Comparison of ENCODE assay signal across 8 cellular contexts in the genomic region with DNA sequence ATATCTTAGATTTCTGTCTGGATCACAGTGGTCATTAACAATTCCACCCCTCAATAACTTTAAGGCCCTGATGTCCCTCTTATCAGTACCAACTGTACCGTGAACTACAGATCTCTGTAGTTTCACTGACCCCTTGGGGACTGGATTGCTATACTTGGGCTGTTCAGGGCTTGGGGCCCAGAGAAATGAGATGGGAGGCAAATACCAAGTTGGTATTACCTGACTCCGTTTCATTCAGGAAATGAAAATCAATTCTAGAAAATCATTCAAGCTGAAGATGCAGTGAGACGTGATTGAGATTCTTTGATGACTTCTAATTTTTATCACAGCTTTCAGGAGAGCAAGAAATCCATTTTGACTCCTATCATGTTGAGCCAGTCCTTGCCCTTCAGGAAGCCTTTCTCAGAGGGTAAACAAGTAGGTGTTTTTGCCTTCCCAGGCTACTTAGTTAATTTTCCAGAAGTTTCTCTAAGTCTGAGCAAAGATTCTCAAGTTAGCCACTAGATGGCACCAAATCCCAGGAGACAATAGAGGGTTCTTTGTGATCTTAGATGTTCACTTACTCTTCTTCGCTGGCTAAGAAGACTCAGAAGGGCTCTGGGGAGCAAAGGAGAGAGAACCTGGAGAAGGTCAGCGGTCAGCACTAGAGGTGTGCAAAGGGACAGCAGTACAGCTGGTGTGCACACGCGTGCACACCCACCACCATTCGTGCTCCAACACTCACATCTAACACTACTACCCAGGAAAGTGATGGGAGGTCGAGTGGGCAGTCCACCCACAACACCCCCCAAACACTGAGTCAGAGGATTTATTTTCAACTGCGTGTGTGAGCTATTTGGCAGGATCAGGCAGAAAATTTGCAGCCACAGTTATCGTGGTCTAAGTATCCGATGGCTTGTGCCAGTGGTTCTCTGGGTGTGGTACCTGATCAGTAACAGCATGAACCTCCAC. TPM values are rescaled to one million over a fixed set of nuclear protein-coding genes. Genes with fewer than 3 reads are reported as not detected.
DNase-seq lines count a peak whose midpoint lies in the region; ATAC-seq and TF ChIP-seq lines count a peak whose summit lies in the region.

No MANE protein-coding gene starts in this region.

- H3K36me3 ChIP-seq in GM23248 (ENCODE audit: low read depth) (no peaks in the 10 kb centered on the region), SJSA1 (peaks cover 10% of the 10 kb centered on the region)

- peak; percentile 19 for DNase-seq in activated naive CD4-positive, alpha-beta T cell treated with Interleukin-2 at 50 U/mL for 16 hours
- DNase-seq in activated naive CD4-positive, alpha-beta T cell treated with anti-CD3 and anti-CD28 coated beads, Interleukin-2, amount 50 U/mL, for 16 hours: no peak
- DNase-seq in GM23248 (peak; percentile 66), SJSA1 (ENCODE audit: low read depth in 1 of 2, low spot score in 2 of 2) (peak; percentile 42 to 53), cerebellum (ENCODE audit: low spot score) (peak; percentile 60), left lobe of liver (ENCODE audit: low spot score) (no peak), superior temporal gyrus (ENCODE audit: extremely low spot score) (peak; percentile 88)

- no peaks in the 10 kb centered on the region for H4K20me1 ChIP-seq in GM23248 (ENCODE audit: insufficient read depth)

- TF ChIP-seq CTCF in LNCAP (IDR thresholded peaks at IDR 0.05): peak; percentile 46

- ATAC-seq in left lobe of liver: peak; percentile 74

- H3K9me3 ChIP-seq in GM23248 (ENCODE audit: low read depth) (no peaks in the 10 kb centered on the region), SJSA1 (replicated peaks) (no peaks in the 10 kb centered on the region)

- H2AFZ ChIP-seq in GM23248: 0 out of 2 replicates have a peak overlapping the region, but pooled peaks have one; percentile 24

- peak overlapping the region; percentile 20 for H3K4me2 ChIP-seq in GM23248 (ENCODE audit: unreplicated experiment)

- H3K27ac ChIP-seq in GM23248 (peak overlapping the region; percentile 43), SJSA1 (no peak overlapping the region)

- in situ Hi-C loops in GM23248 (cut with MboI): loop anchor here (25.0 kb wide), 1 partner anchor 222 kb away; no protein-coding TSS in a partner anchor

- WGBS in GM23248 (ENCODE audit: low coverage in 1 of 2, low lambda C conversion rate in 2 of 2, missing lambda C conversion rate in 2 of 2), 2 experiments: 14 to 20% methylated on average over 8 to 10 of the region's 12 CpGs

- H3K4me3 ChIP-seq in GM23248: no peak overlapping the region
- H3K4me3 ChIP-seq in SJSA1: no peak overlapping the region

- 0 out of 2 replicates have a peak, but pooled peaks cover 4% of the 10 kb centered on the region for H3F3A ChIP-seq in GM23248 (ENCODE audit: insufficient read depth)

- H3K4me1 ChIP-seq in GM23248 (ENCODE audit: insufficient read depth) (peaks cover 13% of the 10 kb centered on the region; the same call in 1 of the 2 replicates), SJSA1 (replicated peaks) (peaks cover 13% of the 10 kb centered on the region)

- peaks cover 43% of the 10 kb centered on the region for H3K79me2 ChIP-seq in GM23248 (ENCODE audit: insufficient read depth)

- H3K27me3 ChIP-seq in GM23248 (replicated peaks; ENCODE audit: insufficient read depth) (no peaks in the 10 kb centered on the region), SJSA1 (replicated peaks) (no peaks in the 10 kb centered on the region)

- H3K9ac ChIP-seq in GM23248: peak overlapping the region; percentile 18; the same call in 1 of the 2 replicates

- no peaks in the 10 kb centered on the region for H3K9me2 ChIP-seq in GM23248 (ENCODE audit: insufficient read depth)

RNA-seq across cellular contexts. Expression of gene HNRNPH2, which starts 7.4 kb away (rescaled TPM):
- total RNA-seq in GM23248 (2014; rRNA removed; shearing (Covaris generic)): 53.1 and 59.0 TPM in 2 replicates
- polyA plus RNA-seq in GM23248 (2016; fragmentation: Nextera tagmentation; extraction: Ambion mirVana): 97.8 and 99.7 TPM in 2 replicates
- total RNA-seq in SJSA1 (2014; rRNA removed; shearing (Covaris generic)): 58.9 and 71.8 TPM in 2 replicates
- total RNA-seq in cerebellum: 46.5 TPM
- 22.9 TPM for total RNA-seq in left lobe of liver

RNA-seq across cellular contexts. Expression of gene GLA, which starts 7.7 kb away (rescaled TPM):
- 27.1 and 36.6 TPM in 2 replicates for total RNA-seq in GM23248 (2014; rRNA removed; shearing (Covaris generic))
- 20.4 and 26.6 TPM in 2 replicates for polyA plus RNA-seq in GM23248 (2016; fragmentation: Nextera tagmentation; extraction: Ambion mirVana)
- 47.6 and 51.7 TPM in 2 replicates for total RNA-seq in SJSA1 (2014; rRNA removed; shearing (Covaris generic))
- total RNA-seq in cerebellum: 15.7 TPM
- 8.2 TPM for total RNA-seq in left lobe of liver

RNA-seq across cellular contexts. Expression of gene RPL36A, which starts 24.6 kb away (rescaled TPM):
- 240 and 757 TPM in 2 replicates for total RNA-seq in GM23248 (2014; rRNA removed; shearing (Covaris generic))
- 295 and 331 TPM in 2 replicates for polyA plus RNA-seq in GM23248 (2016; fragmentation: Nextera tagmentation; extraction: Ambion mirVana)
- 1,028 and 2,711 TPM in 2 replicates for total RNA-seq in SJSA1 (2014; rRNA removed; shearing (Covaris generic))
- total RNA-seq in cerebellum (138 TPM), left lobe of liver (39.4 TPM)

RNA-seq across cellular contexts. Expression of gene BTK, which starts 29.5 kb away (rescaled TPM):
- not detected in 2 replicates for total RNA-seq in GM23248 (2014; rRNA removed; shearing (Covaris generic))
- polyA plus RNA-seq in GM23248 (2016; fragmentation: Nextera tagmentation; extraction: Ambion mirVana): 0.23 TPM in 1 of 2 replicates, not detected in the other
- total RNA-seq in SJSA1 (2014; rRNA removed; shearing (Covaris generic)): not detected in 2 replicates
- total RNA-seq in cerebellum (2.2 TPM), left lobe of liver (1.3 TPM)

Comparison
In these comparisons a context has a peak if more than half of its experiments do, and no peak if none do; other contexts are left out.
1. DNase-seq: peak in activated naive CD4-positive, alpha-beta T cell treated with Interleukin-2 at 50 U/mL for 16 hours (single experiment), GM23248 (single experiment), SJSA1 (2 of 2), cerebellum (single experiment) and superior temporal gyrus (single experiment); none in activated naive CD4-positive, alpha-beta T cell treated with anti-CD3 and anti-CD28 coated beads, Interleukin-2, amount 50 U/mL, for 16 hours (single experiment) and left lobe of liver (single experiment).